8 cellular contexts compared by ENCODE assay signal in the genomic region with DNA sequence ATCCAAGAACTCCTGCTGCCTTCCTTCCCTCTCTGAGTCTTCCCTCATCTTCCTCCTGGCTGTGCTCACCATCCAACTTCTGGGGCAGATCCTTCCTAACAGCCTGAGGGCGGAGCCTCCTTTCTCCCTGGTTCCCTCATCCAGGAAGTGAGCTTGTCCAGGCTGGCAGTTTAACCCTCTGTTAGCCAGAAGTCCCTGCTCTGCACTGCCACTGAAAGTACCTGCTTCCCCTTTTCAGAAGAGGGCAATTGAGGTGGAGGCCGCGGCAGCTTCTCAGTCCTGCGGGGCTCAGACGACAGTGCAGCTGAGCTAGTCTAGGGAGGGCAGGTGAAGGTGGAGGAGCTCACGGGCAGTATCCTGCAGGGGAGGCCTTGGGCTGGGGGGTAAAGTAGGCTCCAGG.
DNase-seq lines count a peak whose midpoint lies in the region; ATAC-seq, FAIRE-seq and TF ChIP-seq lines count a peak whose summit lies in the region.

No MANE protein-coding gene starts in this region.

- whole genome bisulfite sequencing in mammary epithelial cell (ENCODE audit: low coverage, missing lambda C conversion rate) = 85% methylated on average over 3 of the region's 6 CpGs
- WGBS in testis, 2 donors = 32 to 58% methylated on average over 2 to 6 of the region's 6 CpGs

- TF ChIP-seq CTCF in mammary epithelial cell (conservative IDR thresholded peaks at IDR 0.05 in 1 of 2, IDR thresholded peaks at IDR 0.05 in 1 of 2; ENCODE audit: extremely low read depth in 1 of 2, insufficient read depth in 1 of 2, low read depth in 1 of 2, low read length in 2 of 2) = no peak
- TF ChIP-seq CTCF in testis (IDR thresholded peaks at IDR 0.05) = no peak

- no peaks in the 10 kb centered on the region for H3K79me2 ChIP-seq in mammary epithelial cell (ENCODE audit: insufficient read depth, low read length)

- H3K27me3 ChIP-seq in mammary epithelial cell (ENCODE audit: insufficient read depth, low read length) = no peaks in the 10 kb centered on the region
- H3K27me3 ChIP-seq in testis = no peaks in the 10 kb centered on the region

- BruUV-seq in mammary epithelial cell (replicated peaks; lab: Mats Ljungman, UMichigan) = no TSS peak

- DNase-seq in ELF-1 (ENCODE audit: low read depth, low spot score) (peak; percentile 92), HTR-8/SVneo (ENCODE audit: insufficient read length, low spot score) (peak; percentile 15), mammary epithelial cell (peak; percentile 23), testis (no peak), HuH-7.5 (ENCODE audit: low spot score) (no peak), DMS 273 (lab: John Stamatoyannopoulos, UW; ENCODE audit: unreplicated experiment) (no peak)
- no peak for DNase-seq in stimulated activated CD4-positive, alpha-beta T cell treated with anti-CD3 and anti-CD28 coated beads, Interleukin-1b, Interleukin-23, amount 100 ng/mL, for 48 hours

- no peak overlapping the region for H3K4me3 ChIP-seq in mammary epithelial cell (replicated peaks in 1 of 3; ENCODE audit: insufficient read depth in 1 of 3, low read depth in 2 of 3, low read length in 3 of 3)
- no peak overlapping the region for H3K4me3 ChIP-seq in testis

- no peaks in the 10 kb centered on the region for H3K4me1 ChIP-seq in mammary epithelial cell (ENCODE audit: insufficient read depth, low read length)
- H3K4me1 ChIP-seq in testis = no peaks in the 10 kb centered on the region

- no peak for TF ChIP-seq POLR2A in testis (IDR thresholded peaks at IDR 0.05)

- dilution Hi-C loops in mammary epithelial cell (cut with HindIII; ENCODE audit: low sequenced_read_pairs) = no loop called here

- no peaks in the 10 kb centered on the region for H4K20me1 ChIP-seq in mammary epithelial cell (ENCODE audit: insufficient read depth, low read length)

- intact Hi-C loops in mammary epithelial cell (cut with micrococcal nuclease) (no loop called here), testis (cut with DNase I; ENCODE audit: low total_unique reads) (no loop called here)

- peak; percentile 83 for ATAC-seq in GM21526 (IDR thresholded peaks at IDR 0.05; ENCODE audit: low FRiP score, unreplicated experiment)

- H3K4me2 ChIP-seq in mammary epithelial cell (ENCODE audit: insufficient read depth, low read depth, low read length) = no peak overlapping the region

- H3K9me3 ChIP-seq in mammary epithelial cell (replicated peaks; ENCODE audit: insufficient read depth, low read length) = no peaks in the 10 kb centered on the region
- H3K9me3 ChIP-seq in testis = no peaks in the 10 kb centered on the region

- H3K36me3 ChIP-seq in mammary epithelial cell (ENCODE audit: insufficient read depth, low read length) = no peaks in the 10 kb centered on the region
- H3K36me3 ChIP-seq in testis (ENCODE audit: low read depth, missing control alignments) = no peaks in the 10 kb centered on the region

- H3K27ac ChIP-seq in mammary epithelial cell (ENCODE audit: insufficient read depth, low read depth, low read length) (no peak overlapping the region), testis (no peak overlapping the region)

- no peak for FAIRE-seq in HTR-8/SVneo (lab: Jason Lieb, UNC)

- CTCF ChIA-PET in mammary epithelial cell (lab: Charles Lee; ENCODE audit: low non-redundant PET) = no interaction called here

- no peak overlapping the region for H3K9ac ChIP-seq in mammary epithelial cell (ENCODE audit: insufficient read depth, low read length)

- in situ Hi-C loops in mammary epithelial cell (cut with MboI; ENCODE audit: low sequenced_read_pairs in 2 of 2) = no loop called here

- peak overlapping the region; percentile 9 for H2AFZ ChIP-seq in mammary epithelial cell (ENCODE audit: low read depth, low read length)

Comparison
In these comparisons a context has a peak if more than half of its experiments do, and no peak if none do; other contexts are left out.
1. DNase-seq: peak in ELF-1 (single experiment), HTR-8/SVneo (single experiment) and mammary epithelial cell (single experiment); none in testis (single experiment), HuH-7.5 (single experiment), DMS 273 (single experiment) and stimulated activated CD4-positive, alpha-beta T cell treated with anti-CD3 and anti-CD28 coated beads, Interleukin-1b, Interleukin-23, amount 100 ng/mL, for 48 hours (single experiment).